17 cellular contexts compared by ENCODE assay signal in genomic region chr12:115251727-115252126, GRCh38.
"Had no signal": no experiment of that assay in that cellular context is flagged by ENCODE, and none has a peak within 500 bp of the region (broad histone marks: within the 10 kb centered on the region; RNA-seq: fewer than 3 reads in every experiment).

No MANE protein-coding gene starts in this region.

- H3K9me3 ChIP-seq: esophagus muscularis mucosa, lower lobe of right lung, upper lobe of left lung had no signal

- H3K9me3 Mint-ChIP-seq: stimulated activated naive CD8-positive, alpha-beta T cell treated with anti-CD3 and anti-CD28 coated beads, Interleukin-15, Interleukin-2, amounts not matched to agents 100 ng/mL and 50 ng/mL, for 24 hours had no signal

- ATAC-seq: activated CD8-positive, alpha-beta memory T cell treated with anti-CD3 and anti-CD28 coated beads, Interleukin-2, amount 10 ng/mL, durations not matched to agents 7 days and 5 days; left colon; lower lobe of right lung; sciatic nerve had no signal

- H3K27ac ChIP-seq: coronary artery, esophagus muscularis mucosa, lower lobe of right lung, upper lobe of left lung, WERI-Rb-1 had no signal

- H3K4me1 ChIP-seq: esophagus muscularis mucosa, lower lobe of right lung, upper lobe of left lung had no signal

- H3K4me1 Mint-ChIP-seq: activated CD8-positive, alpha-beta memory T cell treated with anti-CD3 and anti-CD28 coated beads, Interleukin-2, amount 10 ng/mL, durations not matched to agents 7 days and 5 days; neural crest cell had no signal

- H3K36me3 ChIP-seq: esophagus muscularis mucosa, lower lobe of right lung, upper lobe of left lung, WERI-Rb-1 had no signal

- H3K4me3 Mint-ChIP-seq: activated CD8-positive, alpha-beta memory T cell treated with anti-CD3 and anti-CD28 coated beads, Interleukin-2, amount 10 ng/mL, durations not matched to agents 7 days and 5 days; activated T-cell treated with anti-CD3 and anti-CD28 coated beads, Interleukin-2, amount 50 U/mL, for 24 hours; brain; neural crest cell; stimulated activated naive CD8-positive, alpha-beta T cell treated with anti-CD3 and anti-CD28 coated beads, Interleukin-15, Interleukin-2, amounts not matched to agents 100 ng/mL and 50 ng/mL, for 24 hours had no signal

- H3K27me3 Mint-ChIP-seq: activated CD8-positive, alpha-beta memory T cell treated with anti-CD3 and anti-CD28 coated beads, Interleukin-2, amount 10 ng/mL, durations not matched to agents 7 days and 5 days; activated T-cell treated with anti-CD3 and anti-CD28 coated beads, Interleukin-2, amount 50 U/mL, for 24 hours; stimulated activated naive CD8-positive, alpha-beta T cell treated with anti-CD3 and anti-CD28 coated beads, Interleukin-15, Interleukin-2, amounts not matched to agents 100 ng/mL and 50 ng/mL, for 24 hours had no signal

- DNase-seq: activated CD4-positive, alpha-beta T cell treated with anti-CD3 and anti-CD28 coated beads, Interleukin-2, amount 50 U/mL, for 48 hours; activated CD8-positive, alpha-beta memory T cell treated with anti-CD3 and anti-CD28 coated beads, Interleukin-2, amount 10 ng/mL, durations not matched to agents 7 days and 5 days; activated effector memory CD4-positive, alpha-beta T cell treated with Interleukin-2 at 50 U/mL for 16 hours; activated naive CD4-positive, alpha-beta T cell treated with anti-CD3 and anti-CD28 coated beads, Interleukin-2, amount 50 U/mL, for 16 hours; activated T-cell treated with anti-CD3 and anti-CD28 coated beads, Interleukin-2, amount 50 U/mL, for 24 hours; central memory CD4-positive, alpha-beta T cell; left colon; lower lobe of right lung; midbrain; WERI-Rb-1 had no signal

- H3K36me3 Mint-ChIP-seq: activated CD8-positive, alpha-beta memory T cell treated with anti-CD3 and anti-CD28 coated beads, Interleukin-2, amount 10 ng/mL, durations not matched to agents 7 days and 5 days; brain had no signal

- H3K27ac Mint-ChIP-seq: activated CD8-positive, alpha-beta memory T cell treated with anti-CD3 and anti-CD28 coated beads, Interleukin-2, amount 10 ng/mL, durations not matched to agents 7 days and 5 days; activated T-cell treated with anti-CD3 and anti-CD28 coated beads, Interleukin-2, amount 50 U/mL, for 24 hours; brain; stimulated activated naive CD8-positive, alpha-beta T cell treated with anti-CD3 and anti-CD28 coated beads, Interleukin-15, Interleukin-2, amounts not matched to agents 100 ng/mL and 50 ng/mL, for 24 hours had no signal

- H3K4me3 ChIP-seq: coronary artery, esophagus muscularis mucosa, lower lobe of right lung, upper lobe of left lung had no signal

- H3K27me3 ChIP-seq: upper lobe of left lung had no signal
